Comparison of ENCODE assay signal across 8 cellular contexts in genomic region chr4:127632420-127633403, GRCh38. TPM values are rescaled to one million over a fixed set of nuclear protein-coding genes. Genes with fewer than 3 reads are reported as not detected.
DNase-seq lines count a peak whose midpoint lies in the region; ATAC-seq, FAIRE-seq and TF ChIP-seq lines count a peak whose summit lies in the region.

TSS of gene INTU (plus strand) at chr4:127632957. CDS start at chr4:127633035, 78 bp downstream.

- CTCF ChIA-PET in PC-3 (lab: Charles Lee): interaction anchor here (1.2 kb wide), 1 partner anchor 100 kb away, joined by 4 read pairs; no protein-coding TSS in a partner anchor

- no peaks in the 10 kb centered on the region for H3F3A ChIP-seq in PC-3 (ENCODE audit: low read length, unreplicated experiment)

- peak; percentile 97 for FAIRE-seq in HTR-8/SVneo (lab: Jason Lieb, UNC)

- peak within 1 kb of the TSS; percentile 99 for H2AFZ ChIP-seq in PC-3 (ENCODE audit: low read length)
- H2AFZ ChIP-seq in parathyroid adenoma: peak within 1 kb of the TSS; percentile 71

- TF ChIP-seq CTCF in PC-3 (conservative IDR thresholded peaks at IDR 0.05; ENCODE audit: low read depth, low read length) (no peak), astrocyte of the cerebellum (IDR thresholded peaks at IDR 0.05; ENCODE audit: low read depth, low read length, missing control alignments) (no peak), parathyroid adenoma (IDR thresholded peaks at IDR 0.05) (no peak)

- BruUV-seq in PC-3 (replicated peaks; lab: Mats Ljungman, UMichigan): TSS peak; percentile 69

- peak within 1 kb of the TSS; percentile 91 for H3K4me2 ChIP-seq in PC-3 (ENCODE audit: low read length)
- H3K4me2 ChIP-seq in parathyroid adenoma (ENCODE audit: low read length): peak within 1 kb of the TSS; percentile 80

- peak within 1 kb of the TSS; percentile 33 for H3K27ac ChIP-seq in PC-3 (ENCODE audit: low read length)
- peak within 1 kb of the TSS; percentile 33 for H3K27ac ChIP-seq in right cardiac atrium (ENCODE audit: low read length)
- peak within 1 kb of the TSS; percentile 67 for H3K27ac ChIP-seq in parathyroid adenoma

- peak within 1 kb of the TSS; percentile 80 for H3K9ac ChIP-seq in PC-3 (ENCODE audit: low read length)
- no peak within 1 kb of the TSS for H3K9ac ChIP-seq in parathyroid adenoma

- H3K27me3 ChIP-seq in PC-3 (ENCODE audit: low read length) (no peaks in the 10 kb centered on the region), right cardiac atrium (ENCODE audit: control insufficient read depth, insufficient read depth) (no peaks in the 10 kb centered on the region), parathyroid adenoma (ENCODE audit: control insufficient read depth, insufficient read depth, low read length) (no peaks in the 10 kb centered on the region)

- H3K9me2 ChIP-seq in PC-3 (replicated peaks; ENCODE audit: low read length): no peaks in the 10 kb centered on the region

- peak; percentile 91 for ATAC-seq in GM21526 (IDR thresholded peaks at IDR 0.05; ENCODE audit: low FRiP score, unreplicated experiment)
- peak; percentile 98 for ATAC-seq in PC-3
- ATAC-seq in right cardiac atrium: peak; percentile 100

- DNase-seq in DMS153 (lab: John Stamatoyannopoulos, UW): peak; percentile 90
- peak; percentile 87 for DNase-seq in HTR-8/SVneo (ENCODE audit: insufficient read length, low spot score)
- DNase-seq in PC-3: peak; percentile 89
- peak; percentile 92 for DNase-seq in astrocyte of the cerebellum (ENCODE audit: low read depth)
- peak; percentile 95 to 97 (median 96) for DNase-seq in right cardiac atrium
- DNase-seq in effector CD8-positive, alpha-beta T cell (lab: John Stamatoyannopoulos, UW): no peak

- in situ Hi-C loops in astrocyte of the cerebellum (cut with HindIII; ENCODE audit: low sequenced_read_pairs): no loop called here

- H3K9me3 ChIP-seq in PC-3 (ENCODE audit: low read length) (no peaks in the 10 kb centered on the region), right cardiac atrium (ENCODE audit: control insufficient read depth, low read length) (no peaks in the 10 kb centered on the region), parathyroid adenoma (ENCODE audit: control insufficient read depth, low read length) (no peaks in the 10 kb centered on the region)

- 1% methylated on average over 38 of the region's 38 CpGs for WGBS in right cardiac atrium

- no peaks in the 10 kb centered on the region for H3K36me3 ChIP-seq in PC-3 (ENCODE audit: low read depth, low read length)
- no peaks in the 10 kb centered on the region for H3K36me3 ChIP-seq in parathyroid adenoma (ENCODE audit: control insufficient read depth, insufficient read depth, low read length)

- no peaks in the 10 kb centered on the region for H4K20me1 ChIP-seq in PC-3 (ENCODE audit: low read length)

- POLR2A ChIA-PET in PC-3 (lab: Charles Lee; ENCODE audit: unreplicated experiment): interaction anchor here (0.5 to 0.7 kb wide), 5 partner anchors 26 to 262 kb away, joined by 3 to 8 read pairs (median 4); no protein-coding TSS in a partner anchor

- H3K79me2 ChIP-seq in PC-3 (ENCODE audit: low read length) (peaks cover 14% of the 10 kb centered on the region; the same call in 1 of the 2 replicates), parathyroid adenoma (no peaks in the 10 kb centered on the region)

- H3K4me1 ChIP-seq in PC-3 (ENCODE audit: insufficient read depth, low read length) (peaks cover 5% of the 10 kb centered on the region), right cardiac atrium (ENCODE audit: control insufficient read depth, insufficient read depth, low read length) (no peaks in the 10 kb centered on the region), parathyroid adenoma (no peaks in the 10 kb centered on the region)

- intact Hi-C loops in PC-3 (cut with micrococcal nuclease): no loop called here
- intact Hi-C loops in right cardiac atrium (cut with DNase I): no loop called here

- H3K4me3 ChIP-seq in PC-3 (ENCODE audit: low read length) (peak within 1 kb of the TSS; percentile 92), astrocyte of the cerebellum (ENCODE audit: low read depth, low read length) (peak within 1 kb of the TSS; percentile 94), right cardiac atrium (ENCODE audit: low read length) (peak within 1 kb of the TSS; percentile 93), parathyroid adenoma (ENCODE audit: low read depth, low read length) (peak within 1 kb of the TSS; percentile 91)

RNA-seq across cellular contexts. Expression of gene INTU, which starts in this region (rescaled TPM):
- total RNA-seq in PC-3 (2014; rRNA removed): 1.1 and 1.8 TPM in 2 replicates
- total RNA-seq in right cardiac atrium: 1 to 10 TPM; 5.7 to 7.6 (median 6.3) TPM
- 4.4 TPM for polyA plus RNA-seq in right cardiac atrium
